In the genomic region with DNA sequence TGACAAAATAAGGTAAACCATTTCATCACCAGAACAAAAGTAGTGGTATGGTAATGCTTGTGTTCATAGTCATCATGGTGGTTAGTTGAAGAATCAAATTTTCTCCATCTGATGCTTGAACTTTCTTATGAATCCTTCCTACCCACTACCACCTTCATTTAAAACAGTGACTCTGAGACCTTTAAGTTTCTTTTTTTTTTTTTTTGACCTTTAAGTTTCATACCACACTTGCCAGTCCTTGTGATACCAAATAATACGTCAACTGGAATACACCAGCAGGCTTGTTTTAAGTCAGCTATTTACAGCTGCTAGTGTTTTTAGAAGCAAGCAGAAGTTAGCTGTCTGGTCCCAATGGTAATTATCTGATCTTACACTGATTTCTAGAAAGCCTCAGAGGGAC, we compare ENCODE assay signal across 14 cellular contexts.
DNase-seq lines count a peak whose midpoint lies in the region; ATAC-seq and TF ChIP-seq lines count a peak whose summit lies in the region.
"Had no signal": no experiment of that assay in that cellular context is flagged by ENCODE, and none has a peak within 500 bp of the region (broad histone marks: within the 10 kb centered on the region; RNA-seq: fewer than 3 reads in every experiment).

No MANE protein-coding gene starts in this region.

- TF ChIP-seq POLR2A in transverse colon (IDR thresholded peaks at IDR 0.05) (no peak), vagina (IDR thresholded peaks at IDR 0.05) (no peak)

- WGBS in transverse colon (ENCODE audit: low coverage in 1 of 2), 2 donors, result 67 to 88% methylated on average over 1 of the region's 1 CpG

- intact Hi-C loops in colonic mucosa (cut with DNase I) (no loop called here), transverse colon (cut with DNase I; ENCODE audit: low total_unique reads) (no loop called here), vagina (cut with DNase I) (no loop called here)

- TF ChIP-seq CTCF in GM12865 (IDR thresholded peaks at IDR 0.05; ENCODE audit: insufficient read depth, low read depth, low read length, missing control alignments) (no peak), colonic mucosa (IDR thresholded peaks at IDR 0.05) (no peak), transverse colon (IDR thresholded peaks at IDR 0.05) (no peak), vagina (IDR thresholded peaks at IDR 0.05) (no peak), right atrium auricular region (IDR thresholded peaks at IDR 0.05) (no peak)

- H3K9ac ChIP-seq in colonic mucosa (ENCODE audit: low read depth in 2 of 2, low read length in 2 of 2), result no peak overlapping the region

- DNase-seq in GM12865 (ENCODE audit: low read depth) (peak; percentile 73), colonic mucosa (no peak), transverse colon (no peak), vagina (ENCODE audit: extremely low spot score in 2 of 2) (no peak), right atrium auricular region (ENCODE audit: low spot score) (no peak)
- DNase-seq: DMS 273 treated with DMSO at 0.1 percent for 48 hours; effector memory CD4-positive, alpha-beta T cell; foreskin keratinocyte; NCI-H82; SHP77; stimulated activated CD4-positive, alpha-beta T cell treated with anti-CD3 and anti-CD28 coated beads, Interleukin-4, amount 100 ng/mL, for 1 hour had no signal

- no peak for TF ChIP-seq EP300 in transverse colon (IDR thresholded peaks at IDR 0.05; ENCODE audit: low read depth)

- peak; percentile 73 for ATAC-seq in GM18909 (IDR thresholded peaks at IDR 0.05; ENCODE audit: poor library complexity, unreplicated experiment)
- peak; percentile 84 for ATAC-seq in HG02571 (IDR thresholded peaks at IDR 0.05; ENCODE audit: unreplicated experiment)
- ATAC-seq in HG03378 (IDR thresholded peaks at IDR 0.05; ENCODE audit: unreplicated experiment), result peak; percentile 91
- ATAC-seq: foreskin keratinocyte had no signal

- no peaks in the 10 kb centered on the region for H3K9me3 ChIP-seq in colonic mucosa
- H3K9me3 ChIP-seq in transverse colon, result no peaks in the 10 kb centered on the region
- H3K9me3 ChIP-seq in vagina, result no peaks in the 10 kb centered on the region
- peaks cover 0 to 9% of the 10 kb centered on the region in 2 donors for H3K9me3 ChIP-seq in right atrium auricular region

- no peaks in the 10 kb centered on the region for H3K36me3 ChIP-seq in colonic mucosa
- H3K36me3 ChIP-seq in transverse colon, result no peaks in the 10 kb centered on the region
- no peaks in the 10 kb centered on the region for H3K36me3 ChIP-seq in vagina
- no peaks in the 10 kb centered on the region for H3K36me3 ChIP-seq in right atrium auricular region

- in situ Hi-C loops in transverse colon (cut with MboI; ENCODE audit: low pct_ligation_motif_present in 1 of 4, low pct_unique_long_range_greater_than_20kb in 1 of 4, low sequenced_read_pairs in 3 of 4), result no loop called here

- H3K27me3 ChIP-seq in colonic mucosa, result no peaks in the 10 kb centered on the region
- H3K27me3 ChIP-seq in transverse colon, result no peaks in the 10 kb centered on the region
- H3K27me3 ChIP-seq in vagina, result no peaks in the 10 kb centered on the region
- no peaks in the 10 kb centered on the region for H3K27me3 ChIP-seq in right atrium auricular region
- H3K27me3 ChIP-seq: foreskin keratinocyte had no signal

- H3K27ac ChIP-seq in colonic mucosa, result no peak overlapping the region
- no peak overlapping the region for H3K27ac ChIP-seq in transverse colon
- no peak overlapping the region for H3K27ac ChIP-seq in vagina
- H3K27ac ChIP-seq in right atrium auricular region, result no peak overlapping the region
- H3K27ac ChIP-seq: foreskin keratinocyte had no signal

- no peaks in the 10 kb centered on the region for H3K4me1 ChIP-seq in colonic mucosa
- H3K4me1 ChIP-seq in transverse colon, result no peaks in the 10 kb centered on the region
- H3K4me1 ChIP-seq in vagina, result no peaks in the 10 kb centered on the region
- H3K4me1 ChIP-seq in right atrium auricular region, result peaks cover 0 to 5% of the 10 kb centered on the region in 2 donors

- H3K4me3 ChIP-seq in GM12865 (ENCODE audit: low read depth, low read length), result no peak overlapping the region
- H3K4me3 ChIP-seq in colonic mucosa, result no peak overlapping the region
- no peak overlapping the region for H3K4me3 ChIP-seq in transverse colon
- no peak overlapping the region for H3K4me3 ChIP-seq in vagina
- H3K4me3 ChIP-seq in right atrium auricular region, result no peak overlapping the region
